Comparison of ENCODE assay signal across 8 cellular contexts in genomic region chr19:52922841-52923781, GRCh38. TPM values are rescaled to one million over a fixed set of nuclear protein-coding genes. Genes with fewer than 3 reads are reported as not detected.
DNase-seq lines count a peak whose midpoint lies in the region; ATAC-seq and TF ChIP-seq lines count a peak whose summit lies in the region.

TSS of gene ZNF888 (minus strand) at chr19:52923428. CDS start at chr19:52917873, 5,555 bp downstream.

- peak within 1 kb of the TSS; percentile 92 for H3K4me2 ChIP-seq in IMR-90 (ENCODE audit: low read depth, low read length)

- dilution Hi-C loops in IMR-90 (cut with HindIII; ENCODE audit: low sequenced_read_pairs, unreplicated experiment): no loop called here

- peak within 1 kb of the TSS; percentile 85 for H2BK5ac ChIP-seq in IMR-90 (ENCODE audit: low read depth, low read length, poor library complexity, severe bottlenecking)

- CTCF ChIA-PET in IMR-90 (lab: Yijun Ruan, JAX): no interaction called here

- no TSS peak for BruUV-seq in IMR-90 (replicated peaks; lab: Mats Ljungman, UMichigan)

- peak within 1 kb of the TSS; percentile 94 for H2AFZ ChIP-seq in IMR-90 (replicated peaks; ENCODE audit: low read length, poor library complexity)
- H2AFZ ChIP-seq in neuron (ENCODE audit: low read depth, low read length): peak within 1 kb of the TSS; percentile 89

- peak within 1 kb of the TSS; percentile 90 for H4K5ac ChIP-seq in IMR-90 (ENCODE audit: low read depth, low read length)

- no peaks in the 10 kb centered on the region for H4K20me1 ChIP-seq in IMR-90 (ENCODE audit: insufficient read depth, low read length)

- TF ChIP-seq RAD21 in IMR-90 (IDR thresholded peaks at IDR 0.05; ENCODE audit: low read length): no peak

- peaks cover 0 to 7% of the 10 kb centered on the region in 2 experiments; a peak in 1 of 4 replicates for H3K79me1 ChIP-seq in IMR-90 (ENCODE audit: low read depth in 1 of 2, low read length in 2 of 2)

- H3K14ac ChIP-seq in IMR-90 (replicated peaks; ENCODE audit: low read depth, low read length): peak within 1 kb of the TSS; percentile 97

- H3K56ac ChIP-seq in IMR-90 (ENCODE audit: extremely low read depth, insufficient read depth, low read length): peak within 1 kb of the TSS; percentile 90

- peak within 1 kb of the TSS; percentile 81 for H2AK9ac ChIP-seq in IMR-90 (replicated peaks; ENCODE audit: low read depth, low read length, poor library complexity)

- H3K36me3 ChIP-seq in IMR-90 (ENCODE audit: control insufficient read depth, insufficient read depth, low read length) (no peaks in the 10 kb centered on the region), neuron (ENCODE audit: insufficient read depth, low read length) (peaks cover 6% of the 10 kb centered on the region), stomach smooth muscle (ENCODE audit: control insufficient read depth in 2 of 2, insufficient read depth in 2 of 2, low read length in 2 of 2) (no peaks in the 10 kb centered on the region)

- H3K9ac ChIP-seq in IMR-90 (ENCODE audit: low read depth, low read length): peak within 1 kb of the TSS; percentile 88
- peak within 1 kb of the TSS; percentile 81 to 90 for H3K9ac ChIP-seq in stomach smooth muscle (ENCODE audit: low read length in 2 of 2)

- DNase-seq in D341Med (ENCODE audit: low spot score): peak; percentile 94
- peak; percentile 70 for DNase-seq in IMR-90
- peak; percentile 78 for DNase-seq in activated gamma-delta T cell treated with anti-CD3 and anti-CD28 coated beads, Interleukin-2, amount 50 U/mL, for 16 hours (ENCODE audit: low read depth)
- DNase-seq in foreskin fibroblast: peak; percentile 69 to 90

- H2BK15ac ChIP-seq in IMR-90 (ENCODE audit: low read depth, low read length): peak within 1 kb of the TSS; percentile 59; the same call in 1 of the 3 replicates

- H2BK120ac ChIP-seq in IMR-90 (ENCODE audit: low read depth, low read length): peak within 1 kb of the TSS; percentile 64

- TF ChIP-seq CTCF in IMR-90 (conservative IDR thresholded peaks at IDR 0.05; ENCODE audit: low read depth, low read length): no peak
- TF ChIP-seq CTCF in foreskin fibroblast (IDR thresholded peaks at IDR 0.05; ENCODE audit: low read depth, low read length): no peak

- peak; percentile 65; the same call in 1 of the 2 replicates for TF ChIP-seq POLR2A in IMR-90 (IDR thresholded peaks at IDR 0.05; ENCODE audit: low read depth, low read length)
- TF ChIP-seq POLR2A in Raji (IDR thresholded peaks at IDR 0.05; ENCODE audit: insufficient read depth, low read depth, low read length): peak; percentile 86

- ATAC-seq in GM21515 (IDR thresholded peaks at IDR 0.05; ENCODE audit: unreplicated experiment) (peak; percentile 93), IMR-90 (ENCODE audit: low read depth) (peak; percentile 99)

- no peaks in the 10 kb centered on the region for H3K9me1 ChIP-seq in IMR-90 (ENCODE audit: insufficient read depth, low read length)

- H4K8ac ChIP-seq in IMR-90 (ENCODE audit: low read depth in 2 of 2, low read length in 2 of 2): peak within 1 kb of the TSS; percentile 69 to 87

- no peaks in the 10 kb centered on the region for H3K9me3 ChIP-seq in IMR-90 (ENCODE audit: control insufficient read depth, insufficient read depth, low read length)
- peaks cover 2% of the 10 kb centered on the region for H3K9me3 ChIP-seq in neuron (ENCODE audit: low read length)
- H3K9me3 ChIP-seq in stomach smooth muscle (ENCODE audit: control insufficient read depth in 2 of 2, low read length in 2 of 2): no peaks in the 10 kb centered on the region

- POLR2A ChIA-PET in IMR-90 (lab: Charles Lee; ENCODE audit: unreplicated experiment): no interaction called here

- peak within 1 kb of the TSS; percentile 82 for H4K91ac ChIP-seq in IMR-90 (ENCODE audit: insufficient read depth, low read depth, low read length)

- peak within 1 kb of the TSS; percentile 92 for H3K18ac ChIP-seq in IMR-90 (ENCODE audit: low read depth, low read length)

- peak within 1 kb of the TSS; percentile 27; the same call in 1 of the 2 replicates for H2BK20ac ChIP-seq in IMR-90 (ENCODE audit: low read depth, low read length)

- peak within 1 kb of the TSS; percentile 78 for H3K4me3 ChIP-seq in IMR-90 (ENCODE audit: insufficient read depth, low read depth, low read length)
- peak within 1 kb of the TSS; percentile 79 to 89 for H3K4me3 ChIP-seq in foreskin fibroblast (ENCODE audit: low read depth in 1 of 2, low read length in 2 of 2)
- peak within 1 kb of the TSS; percentile 65 for H3K4me3 ChIP-seq in neuron (ENCODE audit: low read length)
- H3K4me3 ChIP-seq in stomach smooth muscle (ENCODE audit: low read length in 2 of 2): peak within 1 kb of the TSS; percentile 85 to 97

- H2AK5ac ChIP-seq in IMR-90 (ENCODE audit: low read depth, low read length): no peak within 1 kb of the TSS

- peak within 1 kb of the TSS; percentile 90 for H3K27ac ChIP-seq in IMR-90 (ENCODE audit: insufficient read depth, low read length)
- peak within 1 kb of the TSS; percentile 76 for H3K27ac ChIP-seq in stomach smooth muscle (ENCODE audit: low read length)

- peak within 1 kb of the TSS; percentile 85; the same call in 1 of the 2 replicates for H3K23ac ChIP-seq in IMR-90 (ENCODE audit: low read depth, low read length)

- H3K4ac ChIP-seq in IMR-90 (ENCODE audit: low read depth, low read length): peak within 1 kb of the TSS; percentile 69

- in situ Hi-C loops in IMR-90 (cut with MboI; ENCODE audit: low sequenced_read_pairs): no loop called here

- H3K27me3 ChIP-seq in IMR-90 (ENCODE audit: control insufficient read depth, insufficient read depth, low read length): no peaks in the 10 kb centered on the region
- H3K27me3 ChIP-seq in neuron (ENCODE audit: insufficient read depth, low read length): no peaks in the 10 kb centered on the region
- no peaks in the 10 kb centered on the region for H3K27me3 ChIP-seq in stomach smooth muscle (ENCODE audit: control insufficient read depth in 1 of 2, insufficient read depth in 2 of 2, low read length in 2 of 2)

- H3K4me1 ChIP-seq in IMR-90 (ENCODE audit: control insufficient read depth, insufficient read depth, low read length) (no peaks in the 10 kb centered on the region), neuron (ENCODE audit: insufficient read depth, low read length) (no peaks in the 10 kb centered on the region), stomach smooth muscle (ENCODE audit: control insufficient read depth, insufficient read depth, low read length) (peaks cover 9% of the 10 kb centered on the region)

- 4% methylated on average over 8 of the region's 55 CpGs; no CpG with 5 or more reads in 1 of the 2 experiments for WGBS in IMR-90 (ENCODE audit: extremely low coverage in 2 of 2, insufficient read length in 1 of 2), 2 experiments

- intact Hi-C loops in IMR-90 (cut with micrococcal nuclease): loop anchor here (2.0 kb wide), 1 partner anchor 40 kb away; the partner anchor contains the start of gene ZNF816

TF ChIP-seq in IMR-90, 13 proteins besides CTCF, POLR2A, EP300 and RAD21:
- TF ChIP-seq BHLHE40 (IDR thresholded peaks at IDR 0.05; ENCODE audit: low read depth, low read length): no peak
- no peak for TF ChIP-seq MAFK (IDR thresholded peaks at IDR 0.05; ENCODE audit: low read depth, low read length)
- peak; percentile 37; the same call in 1 of the 2 replicates for TF ChIP-seq ELK1 (IDR thresholded peaks at IDR 0.05; ENCODE audit: borderline replicate concordance, low read depth, low read length)
- TF ChIP-seq MAZ (IDR thresholded peaks at IDR 0.05; ENCODE audit: borderline replicate concordance, low read depth, low read length): no peak
- TF ChIP-seq USF2 (IDR thresholded peaks at IDR 0.05; ENCODE audit: low read depth, low read length): no peak
- peak; percentile 96 for TF ChIP-seq MXI1 (IDR thresholded peaks at IDR 0.05; ENCODE audit: borderline replicate concordance, low read depth, low read length)
- 0 out of 2 replicates have a peak, but pooled peaks have one; percentile 2 for TF ChIP-seq SMC3 (IDR thresholded peaks at IDR 0.05; ENCODE audit: low read depth, low read length)
- TF ChIP-seq NFE2L2 (IDR thresholded peaks at IDR 0.05; ENCODE audit: low read depth, low read length): no peak
- no peak for TF ChIP-seq CHD1 (IDR thresholded peaks at IDR 0.05; ENCODE audit: low read depth, low read length)
TF ChIP-seq in IMR-90: peak in this region for 3.

RNA-seq across cellular contexts. Expression of gene ZNF888, which starts in this region (rescaled TPM):
- 6.1 TPM in 2 replicates for total RNA-seq in IMR-90 (2012; rRNA removed)
- polyA plus RNA-seq in IMR-90 (2012; rRNA removed): 0.50 and 0.82 TPM in 2 replicates
- 0.10 and 0.15 TPM in 2 replicates for polyA plus RNA-seq in IMR-90 (2012; cell fraction: cytosol; rRNA removed)
- polyA plus RNA-seq in IMR-90 (2012; cell fraction: nucleus; rRNA removed; ENCODE audit: low replicate concordance): 0.18 and 2.2 TPM in 2 replicates

Comparison
In these comparisons a context has a peak if more than half of its experiments do, and no peak if none do; other contexts are left out.
1. Peak in every context shown above with its lines: DNase-seq, ATAC-seq, H3K4me3 ChIP-seq and H3K27ac ChIP-seq.